In the genomic region with DNA sequence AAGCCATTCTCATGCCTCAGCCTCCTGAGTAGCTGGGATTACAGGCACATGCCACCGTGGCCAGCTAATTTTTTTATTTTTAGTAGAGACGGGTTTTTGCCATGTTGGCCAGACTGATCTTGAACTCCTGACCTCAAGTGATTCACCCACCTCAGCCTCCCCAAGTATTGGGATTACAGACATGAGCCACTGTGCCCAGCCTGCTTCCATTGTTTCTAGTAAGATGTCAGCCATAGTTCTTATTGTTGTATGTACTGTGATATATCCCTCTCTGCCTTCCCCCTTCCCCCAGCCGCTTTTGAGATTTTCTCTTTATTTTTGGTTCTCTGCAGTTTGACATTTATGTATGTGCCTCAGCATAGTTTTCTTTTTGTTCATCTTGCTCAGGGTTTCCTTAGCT, we compare ENCODE assay signal across 18 cellular contexts.
"Had no signal": no experiment of that assay in that cellular context is flagged by ENCODE, and none has a peak within 500 bp of the region (broad histone marks: within the 10 kb centered on the region; RNA-seq: fewer than 3 reads in every experiment).

No MANE protein-coding gene starts in this region.

- H3K4me3 ChIP-seq: thoracic aorta had no signal

- H3K36me3 ChIP-seq: thoracic aorta had no signal

- ATAC-seq: right cardiac atrium had no signal

- H3K27me3 Mint-ChIP-seq: progenitor cell of endocrine pancreas; stimulated activated naive CD8-positive, alpha-beta T cell treated with anti-CD3 and anti-CD28 coated beads, Interleukin-15, amount 100 ng/mL, for 72 hours had no signal

- H3K27ac Mint-ChIP-seq: activated naive CD8-positive, alpha-beta T cell treated with anti-CD3 and anti-CD28 coated beads for 36 hours; dendritic cell treated with granulocyte-macrophage colony-stimulating factor and Interleukin-4, amounts not matched to agents 40 ng/mL and 50 ng/mL, for 4 days; nephron progenitor cell; progenitor cell of endocrine pancreas; stimulated activated naive CD8-positive, alpha-beta T cell treated with anti-CD3 and anti-CD28 coated beads, Interleukin-15, amount 100 ng/mL, for 72 hours had no signal

- H3K4me3 Mint-ChIP-seq: activated naive CD8-positive, alpha-beta T cell treated with anti-CD3 and anti-CD28 coated beads for 36 hours; dendritic cell treated with granulocyte-macrophage colony-stimulating factor and Interleukin-4, amounts not matched to agents 40 ng/mL and 50 ng/mL, for 4 days; nephron progenitor cell; stimulated activated naive CD8-positive, alpha-beta T cell treated with anti-CD3 and anti-CD28 coated beads, Interleukin-15, amount 100 ng/mL, for 72 hours had no signal

- H3K27me3 ChIP-seq: foreskin keratinocyte had no signal

- H3K4me1 ChIP-seq: foreskin keratinocyte had no signal

- DNase-seq: activated CD4-positive, alpha-beta T cell treated with anti-CD3 and anti-CD28 coated beads for 1 hour; activated CD4-positive, alpha-beta T cell treated with anti-CD3 and anti-CD28 coated beads, Interleukin-2, amount 50 U/mL, for 4 hours; activated gamma-delta T cell; activated naive CD8-positive, alpha-beta T cell treated with anti-CD3 and anti-CD28 coated beads for 36 hours; effector memory CD4-positive, alpha-beta T cell; glutamatergic neuron; kidney glomerular epithelial cell; nephron progenitor cell; occipital lobe; right cardiac atrium; small intestine; stimulated activated naive CD8-positive, alpha-beta T cell treated with anti-CD3 and anti-CD28 coated beads, Interleukin-15, amount 100 ng/mL, for 72 hours; T-helper 1 cell had no signal

- H3K27ac ChIP-seq: foreskin keratinocyte, thoracic aorta, VCaP had no signal

- H3K4me1 Mint-ChIP-seq: nephron progenitor cell had no signal
